In genomic region chr16:67917852-67918236, GRCh38 we compare ENCODE assay signal across 7 cellular contexts. TPM values are rescaled to one million over a fixed set of nuclear protein-coding genes. Genes with fewer than 3 reads are reported as not detected.
DNase-seq lines count a peak whose midpoint lies in the region; ATAC-seq and TF ChIP-seq lines count a peak whose summit lies in the region.

No MANE protein-coding gene starts in this region.

- DNase-seq in HPDE6-E6E7 (ENCODE audit: extremely low spot score) (peak; percentile 97), T1000 (lab: John Stamatoyannopoulos, UW) (peak; percentile 42), fibroblast of pulmonary artery (ENCODE audit: low read depth) (peak; percentile 44), left lobe of liver (ENCODE audit: low spot score) (no peak), CD1c-positive myeloid dendritic cell (ENCODE audit: extremely low spot score) (no peak)
- DNase-seq in stimulated activated CD4-positive, alpha-beta T cell treated with anti-CD3 and anti-CD28 coated beads, Interleukin-15, amount 100 ng/mL, for 24 hours = peak; percentile 68

- no peak for TF ChIP-seq CTCF in fibroblast of pulmonary artery (IDR thresholded peaks at IDR 0.05; ENCODE audit: low read length, missing control alignments)

- H3K4me3 ChIP-seq in fibroblast of pulmonary artery (replicated peaks; ENCODE audit: low read depth, low read length) = no peak overlapping the region

- ATAC-seq in left lobe of liver (no peak), GM18511 (IDR thresholded peaks at IDR 0.05; ENCODE audit: unreplicated experiment) (no peak)

RNA-seq across cellular contexts. Expression of gene CTRL, which starts 13.8 kb away (rescaled TPM):
- total RNA-seq in left lobe of liver = 0.73 TPM

RNA-seq across cellular contexts. Expression of gene PSMB10, which starts 18.8 kb away (rescaled TPM):
- 21.7 TPM for total RNA-seq in left lobe of liver

RNA-seq across cellular contexts. Expression of gene PSKH1, which starts 24.8 kb away (rescaled TPM):
- total RNA-seq in left lobe of liver = 18.2 TPM

RNA-seq across cellular contexts. Expression of gene LCAT, which starts 26.1 kb away (rescaled TPM):
- 172 TPM for total RNA-seq in left lobe of liver

RNA-seq across cellular contexts. Expression of gene NRN1L, which starts 33.2 kb away (rescaled TPM):
- 0.88 TPM for total RNA-seq in left lobe of liver

Comparison
In these comparisons a context has a peak if more than half of its experiments do, and no peak if none do; other contexts are left out.
1. DNase-seq: peak in HPDE6-E6E7 (single experiment), T1000 (single experiment), fibroblast of pulmonary artery (single experiment) and stimulated activated CD4-positive, alpha-beta T cell treated with anti-CD3 and anti-CD28 coated beads, Interleukin-15, amount 100 ng/mL, for 24 hours (single experiment); none in left lobe of liver (single experiment) and CD1c-positive myeloid dendritic cell (single experiment).